ENCODE assay signal across 13 cellular contexts in genomic region chr13:97334690-97335089, GRCh38.
"Had no signal": no experiment of that assay in that cellular context is flagged by ENCODE, and none has a peak within 500 bp of the region (broad histone marks: within the 10 kb centered on the region; RNA-seq: fewer than 3 reads in every experiment).

No MANE protein-coding gene starts in this region.

- H3K4me3 ChIP-seq: body of pancreas, esophagus squamous epithelium, heart left ventricle, left lung, SK-N-MC had no signal

- H3K27me3 ChIP-seq: body of pancreas, esophagus squamous epithelium, heart left ventricle, left lung had no signal

- H3K9me3 Mint-ChIP-seq: activated naive CD4-positive, alpha-beta T cell treated with anti-CD3 and anti-CD28 coated beads, Interleukin-2, amount 10 ng/mL, durations not matched to agents 7 days and 5 days; endodermal cell; stimulated activated effector memory CD8-positive, alpha-beta T cell treated with anti-CD3 and anti-CD28 coated beads, Interleukin-12 subunit alpha, Interleukin-12 subunit beta, amount 100 ng/mL, for 72 hours had no signal

- H3K27me3 Mint-ChIP-seq: activated naive CD4-positive, alpha-beta T cell treated with anti-CD3 and anti-CD28 coated beads, Interleukin-2, amount 10 ng/mL, durations not matched to agents 7 days and 5 days had no signal

- H3K36me3 Mint-ChIP-seq: activated naive CD4-positive, alpha-beta T cell treated with anti-CD3 and anti-CD28 coated beads, Interleukin-2, amount 10 ng/mL, durations not matched to agents 7 days and 5 days had no signal

- H3K27ac ChIP-seq: parathyroid adenoma, SK-N-MC had no signal

- H3K9me3 ChIP-seq: body of pancreas, esophagus squamous epithelium, heart left ventricle, left lung had no signal

- H3K27ac Mint-ChIP-seq: activated CD8-positive, alpha-beta T cell treated with anti-CD3 and anti-CD28 coated beads, Interleukin-2, amount 10 ng/mL, durations not matched to agents 7 days and 5 days; activated naive CD4-positive, alpha-beta T cell treated with anti-CD3 and anti-CD28 coated beads, Interleukin-2, amount 10 ng/mL, durations not matched to agents 7 days and 5 days; endodermal cell; stimulated activated effector memory CD8-positive, alpha-beta T cell treated with anti-CD3 and anti-CD28 coated beads, Interleukin-12 subunit alpha, Interleukin-12 subunit beta, amount 100 ng/mL, for 72 hours had no signal

- DNase-seq: activated CD4-positive, alpha-beta T cell treated with anti-CD3 and anti-CD28 coated beads for 48 hours; activated CD8-positive, alpha-beta memory T cell treated with anti-CD3 and anti-CD28 coated beads, Interleukin-2, amount 50 U/mL, for 48 hours; activated CD8-positive, alpha-beta T cell treated with anti-CD3 and anti-CD28 coated beads, Interleukin-2, amount 10 ng/mL, durations not matched to agents 7 days and 5 days; activated naive CD4-positive, alpha-beta T cell treated with anti-CD3 and anti-CD28 coated beads, Interleukin-2, amount 10 ng/mL, durations not matched to agents 7 days and 5 days; body of pancreas; endodermal cell; esophagus squamous epithelium; heart left ventricle; left lung; small intestine had no signal

- H3K4me1 Mint-ChIP-seq: activated naive CD4-positive, alpha-beta T cell treated with anti-CD3 and anti-CD28 coated beads, Interleukin-2, amount 10 ng/mL, durations not matched to agents 7 days and 5 days; endodermal cell had no signal

- H3K4me1 ChIP-seq: parathyroid adenoma had no signal

- ATAC-seq: activated CD8-positive, alpha-beta T cell treated with anti-CD3 and anti-CD28 coated beads, Interleukin-2, amount 10 ng/mL, durations not matched to agents 7 days and 5 days; body of pancreas; heart left ventricle; stimulated activated effector memory CD8-positive, alpha-beta T cell treated with anti-CD3 and anti-CD28 coated beads, Interleukin-12 subunit alpha, Interleukin-12 subunit beta, amount 100 ng/mL, for 72 hours had no signal

- H3K4me3 Mint-ChIP-seq: activated CD8-positive, alpha-beta T cell treated with anti-CD3 and anti-CD28 coated beads, Interleukin-2, amount 10 ng/mL, durations not matched to agents 7 days and 5 days; activated naive CD4-positive, alpha-beta T cell treated with anti-CD3 and anti-CD28 coated beads, Interleukin-2, amount 10 ng/mL, durations not matched to agents 7 days and 5 days; endodermal cell; stimulated activated effector memory CD8-positive, alpha-beta T cell treated with anti-CD3 and anti-CD28 coated beads, Interleukin-12 subunit alpha, Interleukin-12 subunit beta, amount 100 ng/mL, for 72 hours had no signal
